In genomic region chr9:128254362-128254761, GRCh38 we compare ENCODE assay signal across 2 cellular contexts.
TF ChIP-seq lines count a peak whose summit lies in the region.

No MANE protein-coding gene starts in this region.

TF ChIP-seq in HepG2, 621 proteins besides CTCF, POLR2A, EP300 and RAD21:
- TF ChIP-seq ZBTB33 (CRISPR knock-in tag; IDR thresholded peaks at IDR 0.05) (0 out of 2 replicates have a peak, but pooled peaks have one; percentile 18), ZNF616 (CRISPR knock-in tag; IDR thresholded peaks at IDR 0.05; ENCODE audit: low read depth) (no peak), ZNF468 (CRISPR knock-in tag; IDR thresholded peaks at IDR 0.05) (0 out of 2 replicates have a peak, but pooled peaks have one; percentile 6), ZNF557 (CRISPR knock-in tag; IDR thresholded peaks at IDR 0.05) (no peak)

TF ChIP-seq in K562, 482 proteins besides CTCF, POLR2A, EP300 and RAD21 (continues in another document):
- 0 out of 4 replicates have a peak, but pooled peaks of 1 of the 2 experiments have one; percentile 21 for TF ChIP-seq TRIM24 (IDR thresholded peaks at IDR 0.05)
- peak; percentile 74; the same call in 1 of the 2 replicates for TF ChIP-seq STAT5A (IDR thresholded peaks at IDR 0.05; ENCODE audit: borderline replicate concordance, low read length)
- 0 out of 4 replicates have a peak, but pooled peaks of 1 of the 2 experiments have one; percentile 5 for TF ChIP-seq UBTF (IDR thresholded peaks at IDR 0.05; ENCODE audit: borderline replicate concordance in 1 of 2, low read depth in 2 of 2, low read length in 2 of 2)
- 0 out of 4 replicates have a peak, but pooled peaks of 1 of the 2 experiments have one; percentile 33 for TF ChIP-seq MAZ (CRISPR knock-in tag; conservative IDR thresholded peaks at IDR 0.05 in 1 of 2, IDR thresholded peaks at IDR 0.05 in 1 of 2)
- TF ChIP-seq SMAD4 (CRISPR knock-in tag; conservative IDR thresholded peaks at IDR 0.05) = peak; percentile 47; the same call in 1 of the 2 replicates
- TF ChIP-seq HOXB6 (CRISPR knock-in tag; IDR thresholded peaks at IDR 0.05; ENCODE audit: borderline replicate concordance) = no peak
- peak; percentile 22 for TF ChIP-seq TBP (optimal IDR thresholded peaks at IDR 0.05; ENCODE audit: low read depth, low read length)
- TF ChIP-seq HLTF (IDR thresholded peaks at IDR 0.05) = peak; percentile 42; the same call in 1 of the 2 replicates
- no peak for TF ChIP-seq MNT (conservative IDR thresholded peaks at IDR 0.05)
- 0 out of 2 replicates have a peak, but pooled peaks have one; percentile 18 for TF ChIP-seq ZKSCAN1 (IDR thresholded peaks at IDR 0.05; ENCODE audit: low read depth, low read length)
- peak in 1 of 2 experiments; percentile 30; a peak in 1 of 4 replicates for TF ChIP-seq SIN3A (IDR thresholded peaks at IDR 0.05; ENCODE audit: borderline replicate concordance in 2 of 2, control insufficient read depth in 1 of 2, low read depth in 2 of 2, low read length in 2 of 2)
- peak; percentile 9; the same call in 1 of the 2 replicates for TF ChIP-seq CREB1 (IDR thresholded peaks at IDR 0.05)
- TF ChIP-seq CREB1 (CRISPR knock-in tag; IDR thresholded peaks at IDR 0.05) = no peak
- no peak for TF ChIP-seq SIRT6 (IDR thresholded peaks at IDR 0.05; ENCODE audit: low read depth, low read length)
- TF ChIP-seq ZBTB2 (IDR thresholded peaks at IDR 0.05) = peak; percentile 70; the same call in 1 of the 2 replicates
- no peak for TF ChIP-seq RBM14 (IDR thresholded peaks at IDR 0.05; ENCODE audit: borderline replicate concordance, insufficient read depth, low read depth, low read length)
- no peak for TF ChIP-seq CREB5 (CRISPR knock-in tag; IDR thresholded peaks at IDR 0.05)
- TF ChIP-seq E2F6 (IDR thresholded peaks at IDR 0.05; ENCODE audit: borderline replicate concordance in 1 of 2, extremely low read depth in 1 of 2, insufficient read depth in 1 of 2, insufficient read length in 1 of 2, low read depth in 1 of 2, low read length in 1 of 2, poor library complexity in 1 of 2, severe bottlenecking in 1 of 2) = peak in 1 of 2 experiments; percentile 60
- TF ChIP-seq NRF1 (conservative IDR thresholded peaks at IDR 0.05 in 1 of 2, IDR thresholded peaks at IDR 0.05 in 1 of 2) = peak; percentile 48 to 52; a peak in 2 of 4 replicates
- 0 out of 2 replicates have a peak, but pooled peaks have one; percentile 52 for TF ChIP-seq NKRF (IDR thresholded peaks at IDR 0.05; ENCODE audit: borderline replicate concordance)
- TF ChIP-seq MTA1 (IDR thresholded peaks at IDR 0.05; ENCODE audit: borderline replicate concordance) = peak; percentile 67; the same call in 1 of the 2 replicates
- TF ChIP-seq TRIM25 (IDR thresholded peaks at IDR 0.05; ENCODE audit: borderline replicate concordance) = 0 out of 2 replicates have a peak, but pooled peaks have one; percentile 15
- TF ChIP-seq NR2C1 (IDR thresholded peaks at IDR 0.05) = no peak
- no peak for TF ChIP-seq NR2C1 (tag; IDR thresholded peaks at IDR 0.05)
- 0 out of 2 replicates have a peak, but pooled peaks have one; percentile 19 for TF ChIP-seq THAP12 (CRISPR knock-in tag; IDR thresholded peaks at IDR 0.05)
- TF ChIP-seq RCOR1 (IDR thresholded peaks at IDR 0.05; ENCODE audit: borderline replicate concordance in 1 of 2, low read depth in 2 of 2, low read length in 2 of 2) = peak in 1 of 2 experiments; percentile 49; a peak in 1 of 4 replicates
- TF ChIP-seq HDAC1 (IDR thresholded peaks at IDR 0.05) = peak in 1 of 2 experiments; percentile 90; a peak in 2 of 4 replicates
- TF ChIP-seq XRCC5 (IDR thresholded peaks at IDR 0.05; ENCODE audit: low read depth, low read length) = no peak
- TF ChIP-seq HDAC2 (IDR thresholded peaks at IDR 0.05) = 0 out of 2 replicates have a peak, but pooled peaks have one; percentile 31
- no peak for TF ChIP-seq ASH1L (IDR thresholded peaks at IDR 0.05; ENCODE audit: borderline replicate concordance, low read depth, partially characterized antibody)
- peak; percentile 78 for TF ChIP-seq CXXC5 (CRISPR knock-in tag; IDR thresholded peaks at IDR 0.05)
- peak in 1 of 3 experiments; percentile 46 for TF ChIP-seq YY1 (IDR thresholded peaks at IDR 0.05; ENCODE audit: borderline replicate concordance in 1 of 3, control insufficient read depth in 1 of 3, extremely low read depth in 1 of 3, insufficient read depth in 3 of 3, insufficient read length in 1 of 3, insufficient replicate concordance in 2 of 3, low read depth in 1 of 3, low read length in 2 of 3)
- 0 out of 2 replicates have a peak, but pooled peaks have one; percentile 16 for TF ChIP-seq ZBTB9 (CRISPR knock-in tag; IDR thresholded peaks at IDR 0.05)
- TF ChIP-seq SUPT5H (IDR thresholded peaks at IDR 0.05) = peak; percentile 50
- peak; percentile 83 for TF ChIP-seq LARP7 (IDR thresholded peaks at IDR 0.05)
- TF ChIP-seq ZKSCAN3 (CRISPR knock-in tag; IDR thresholded peaks at IDR 0.05) = no peak
